Comparison of ENCODE assay signal across 9 cellular contexts in genomic region chr11:8794677-8795103, GRCh38.
DNase-seq lines count a peak whose midpoint lies in the region; ATAC-seq, FAIRE-seq and TF ChIP-seq lines count a peak whose summit lies in the region.
"Had no signal": no experiment of that assay in that cellular context is flagged by ENCODE, and none has a peak within 500 bp of the region (broad histone marks: within the 10 kb centered on the region; RNA-seq: fewer than 3 reads in every experiment).

No MANE protein-coding gene starts in this region.

- intact Hi-C loops in HepG2 (cut with micrococcal nuclease; ENCODE audit: unreplicated experiment), result loop anchor here (1.0 to 2.0 kb wide), 2 partner anchors 96 to 106 kb away; no protein-coding TSS in a partner anchor

- H3K27ac ChIP-seq in AG04450 (ENCODE audit: low read depth, low read length), result no peak overlapping the region
- no peak overlapping the region for H3K27ac ChIP-seq in brain microvascular endothelial cell
- peak overlapping the region; percentile 75 for H3K27ac ChIP-seq in HepG2 (ENCODE audit: extremely low read length, insufficient read depth, low read length)

- no peak overlapping the region for H2AFZ ChIP-seq in HepG2 (ENCODE audit: low read length)

- POLR2A ChIA-PET in AG04450 (lab: Yijun Ruan, JAX), result no interaction called here
- POLR2A ChIA-PET in HepG2 (lab: Yijun Ruan, JAX), result interaction anchor here (0.9 to 2.0 kb wide), 8 partner anchors 12 to 170 kb away, joined by 3 to 12 read pairs (median 4); partner anchors contain the start of genes RPL27A and TRIM66

- peak; percentile 85 for TF ChIP-seq RAD21 in HepG2 (CRISPR knock-in tag; IDR thresholded peaks at IDR 0.05)

- no peaks in the 10 kb centered on the region for H3K9me3 ChIP-seq in AG04450 (ENCODE audit: control insufficient read depth, insufficient read depth, low read length)
- no peaks in the 10 kb centered on the region for H3K9me3 ChIP-seq in HepG2 (ENCODE audit: low read length)

- TF ChIP-seq EP300 in HepG2 (IDR thresholded peaks at IDR 0.05; ENCODE audit: low read depth in 2 of 2, low read length in 2 of 2) (peak; percentile 37 to 70; a peak in 2 of 4 replicates), HepG2 (CRISPR knock-in tag; IDR thresholded peaks at IDR 0.05; ENCODE audit: borderline replicate concordance) (no peak; the same call in 1 of the 2 replicates)

- no TSS peak for BruUV-seq in HepG2 (replicated peaks; lab: Mats Ljungman, UMichigan)

- in situ Hi-C loops in brain microvascular endothelial cell (cut with HindIII; ENCODE audit: low pct_ligation_motif_present, low sequenced_read_pairs), result no loop called here
- in situ Hi-C loops in HepG2 (cut with HindIII; ENCODE audit: extremely low pct_ligation_motif_present, low pct_unique_long_range_greater_than_20kb), result no loop called here

- peaks cover 7% of the 10 kb centered on the region for H3K79me2 ChIP-seq in HepG2 (ENCODE audit: insufficient read depth, low read length)

- no peaks in the 10 kb centered on the region for H3K27me3 ChIP-seq in AG04450 (ENCODE audit: control insufficient read depth, insufficient read depth, low read length)
- no peaks in the 10 kb centered on the region for H3K27me3 ChIP-seq in brain microvascular endothelial cell (replicated peaks)
- H3K27me3 ChIP-seq in HepG2 (ENCODE audit: control insufficient read depth in 1 of 2, insufficient read depth in 2 of 2, low read length in 2 of 2), result no peaks in the 10 kb centered on the region

- H4K20me1 ChIP-seq in HepG2 (ENCODE audit: insufficient read depth, low read length), result no peaks in the 10 kb centered on the region

- peak; percentile 65 to 68; a peak in 3 of 4 replicates for TF ChIP-seq POLR2A in HepG2 (IDR thresholded peaks at IDR 0.05; ENCODE audit: insufficient read depth in 1 of 2, low read depth in 2 of 2, low read length in 2 of 2)

- TF ChIP-seq CTCF in AG04450 (IDR thresholded peaks at IDR 0.05; ENCODE audit: low read depth, low read length) (0 out of 2 replicates have a peak, but pooled peaks have one; percentile 11), brain microvascular endothelial cell (IDR thresholded peaks at IDR 0.05; ENCODE audit: low read depth, low read length, missing control alignments) (peak; percentile 43), HepG2 (CRISPR knock-in tag; IDR thresholded peaks at IDR 0.05) (peak; percentile 85)

- ATAC-seq in HepG2 (peak; percentile 99), GM18873 (IDR thresholded peaks at IDR 0.05; ENCODE audit: low FRiP score, unreplicated experiment) (no peak), HG02588 (IDR thresholded peaks at IDR 0.05; ENCODE audit: unreplicated experiment) (no peak)
- ATAC-seq: natural killer cell treated with Interleukin-12 subunit alpha and Interleukin-12 subunit beta and Interleukin-15 and Interleukin-18, amount 100 ng/mL, for 72 hours had no signal

- peak; percentile 98 for FAIRE-seq in HepG2 (lab: Jason Lieb, UNC)

- WGBS in HepG2 (ENCODE audit: low lambda C conversion rate), result no CpG with 5 or more reads among the region's 2 CpGs

- H3K36me3 ChIP-seq in brain microvascular endothelial cell (replicated peaks) (no peaks in the 10 kb centered on the region), HepG2 (replicated peaks in 1 of 2; ENCODE audit: control insufficient read depth in 1 of 2, insufficient read depth in 2 of 2, low read length in 2 of 2) (no peaks in the 10 kb centered on the region)

- H3K9ac ChIP-seq in HepG2 (ENCODE audit: insufficient read depth, low read depth, low read length), result peak overlapping the region; percentile 71

- peaks cover 50% of the 10 kb centered on the region for H3K4me1 ChIP-seq in HepG2 (ENCODE audit: insufficient read depth, low read length)

- peak overlapping the region; percentile 89 for H3K4me2 ChIP-seq in HepG2 (ENCODE audit: low read depth, low read length)

- no peak overlapping the region for H3K4me3 ChIP-seq in AG04450 (ENCODE audit: low read depth, low read length)
- no peak overlapping the region for H3K4me3 ChIP-seq in brain microvascular endothelial cell (ENCODE audit: low read depth, low read length)
- peak overlapping the region; percentile 49 to 73 (median 62) for H3K4me3 ChIP-seq in HepG2 (replicated peaks in 1 of 3; ENCODE audit: insufficient read depth in 1 of 3, low read depth in 2 of 3, low read length in 3 of 3)

- no peak for DNase-seq in AG04450 (ENCODE audit: low read depth, low spot score)
- DNase-seq in HuH-7 (ENCODE audit: low spot score), result peak; percentile 76
- DNase-seq in brain microvascular endothelial cell, result no peak
- DNase-seq in HepG2 (ENCODE audit: low spot score), result peak; percentile 93
- DNase-seq in NCI-H1105 treated with DMSO at 0.1 percent for 48 hours (lab: John Stamatoyannopoulos, UW), result no peak
- no peak for DNase-seq in activated CD8-positive, alpha-beta memory T cell treated with anti-CD3 and anti-CD28 coated beads, Interleukin-2, amount 50 U/mL, for 4 hours

- CTCF ChIA-PET in AG04450 (lab: Charles Lee) (no interaction called here), HepG2 (lab: Yijun Ruan, JAX; ENCODE audit: low intra/inter-chr PET ratio, low total read pairs) (interaction anchor here (0.9 to 1.2 kb wide), 2 partner anchors 16 to 106 kb away, joined by 3 read pairs; a partner anchor contains a TSS)

TF ChIP-seq in HepG2, 621 proteins besides CTCF, POLR2A, EP300 and RAD21 (continues in another document):
- peak; percentile 39; the same call in 1 of the 2 replicates for TF ChIP-seq RFXAP (CRISPR knock-in tag; IDR thresholded peaks at IDR 0.05; ENCODE audit: borderline replicate concordance)
- peak; percentile 77; the same call in 1 of the 2 replicates for TF ChIP-seq ARID2 (CRISPR knock-in tag; IDR thresholded peaks at IDR 0.05; ENCODE audit: borderline replicate concordance)
- peak; percentile 82 for TF ChIP-seq FOXA3 (CRISPR knock-in tag; IDR thresholded peaks at IDR 0.05)
- 0 out of 2 replicates have a peak, but pooled peaks have one; percentile 65 for TF ChIP-seq SNAPC2 (CRISPR knock-in tag; IDR thresholded peaks at IDR 0.05)
- TF ChIP-seq ZBTB4 (CRISPR knock-in tag; IDR thresholded peaks at IDR 0.05; ENCODE audit: borderline replicate concordance), result no peak
- TF ChIP-seq ZNF547 (CRISPR knock-in tag; IDR thresholded peaks at IDR 0.05), result 0 out of 2 replicates have a peak, but pooled peaks have one; percentile 72
- TF ChIP-seq PHF20 (CRISPR knock-in tag; IDR thresholded peaks at IDR 0.05), result 0 out of 2 replicates have a peak, but pooled peaks have one; percentile 34
- peak; percentile 58; the same call in 1 of the 2 replicates for TF ChIP-seq ISL2 (CRISPR knock-in tag; IDR thresholded peaks at IDR 0.05)
- TF ChIP-seq POGZ (CRISPR knock-in tag; IDR thresholded peaks at IDR 0.05), result peak; percentile 66
- 0 out of 2 replicates have a peak, but pooled peaks have one; percentile 25 for TF ChIP-seq THAP7 (CRISPR knock-in tag; IDR thresholded peaks at IDR 0.05)
- peak; percentile 67; the same call in 1 of the 2 replicates for TF ChIP-seq MEF2D (CRISPR knock-in tag; IDR thresholded peaks at IDR 0.05)
- TF ChIP-seq HMGXB4 (CRISPR knock-in tag; IDR thresholded peaks at IDR 0.05; ENCODE audit: borderline replicate concordance in 1 of 2, low read depth in 1 of 2), result peak; percentile 35 to 77; a peak in 3 of 4 replicates
- peak; percentile 70 for TF ChIP-seq POLR2G (IDR thresholded peaks at IDR 0.05; ENCODE audit: low read depth, low read length)
- TF ChIP-seq U2AF2 (IDR thresholded peaks at IDR 0.05; ENCODE audit: low read depth, low read length), result no peak
- no peak for TF ChIP-seq ZFP36L2 (CRISPR knock-in tag; IDR thresholded peaks at IDR 0.05)
- TF ChIP-seq SMC3 (IDR thresholded peaks at IDR 0.05; ENCODE audit: low read length), result peak; percentile 87
- no peak for TF ChIP-seq RELA (CRISPR knock-in tag; IDR thresholded peaks at IDR 0.05)

Comparison
In these comparisons a context has a peak if more than half of its experiments do, and no peak if none do; other contexts are left out.
1. DNase-seq: peak in HuH-7 (single experiment) and HepG2 (single experiment); none in AG04450 (single experiment), brain microvascular endothelial cell (single experiment), NCI-H1105 treated with DMSO at 0.1 percent for 48 hours (single experiment) and activated CD8-positive, alpha-beta memory T cell treated with anti-CD3 and anti-CD28 coated beads, Interleukin-2, amount 50 U/mL, for 4 hours (single experiment).
2. H3K4me3 ChIP-seq: peak in HepG2 (3 of 3); none in AG04450 (single experiment) and brain microvascular endothelial cell (single experiment).
3. CTCF ChIP-seq: peak in every context shown above with its lines; median percentile 85 in HepG2; 43 in brain microvascular endothelial cell; 11 in AG04450.